Comparison of ENCODE assay signal across 21 cellular contexts in genomic region chr14:62053188-62053587, GRCh38.
A peak's percentile ranks its signal among the peaks of the same experiment; 100 is the strongest.
DNase-seq lines count a peak whose midpoint lies in the region; ATAC-seq and TF ChIP-seq lines count a peak whose summit lies in the region.
"Had no signal": no experiment of that assay in that cellular context is flagged by ENCODE, and none has a peak within 500 bp of the region (broad histone marks: within the 10 kb centered on the region; RNA-seq: fewer than 3 reads in every experiment).

No MANE protein-coding gene starts in this region.

- H3K27me3 Mint-ChIP-seq in chondrocyte (ENCODE audit: low read depth) = no peaks in the 10 kb centered on the region
- no peaks in the 10 kb centered on the region for H3K27me3 Mint-ChIP-seq in activated CD8-positive, alpha-beta T cell treated with anti-CD3 and anti-CD28 coated beads, Interleukin-2, amount 10 ng/mL, durations not matched to agents 7 days and 5 days (ENCODE audit: low read depth)
- H3K27me3 Mint-ChIP-seq: activated naive CD8-positive, alpha-beta T cell; B cell had no signal

- no peak for TF ChIP-seq CTCF in chondrocyte (IDR thresholded peaks at IDR 0.05)

- peak overlapping the region; percentile 62 for H3K27ac Mint-ChIP-seq in chondrocyte (ENCODE audit: unreplicated experiment)
- no peak overlapping the region for H3K27ac Mint-ChIP-seq in activated CD8-positive, alpha-beta T cell treated with anti-CD3 and anti-CD28 coated beads, Interleukin-2, amount 10 ng/mL, durations not matched to agents 7 days and 5 days
- H3K27ac Mint-ChIP-seq: activated naive CD8-positive, alpha-beta T cell; B cell; stimulated activated naive CD8-positive, alpha-beta T cell treated with anti-CD3 and anti-CD28 coated beads, Interleukin-15, Interleukin-2, amounts not matched to agents 100 ng/mL and 50 ng/mL, for 24 hours; T-helper 2 cell treated with Interferon-gamma antibody and Interleukin-4, amounts not matched to agents 5 μg/mL and 100 μg/mL, for 36 hours had no signal

- peaks cover 15% of the 10 kb centered on the region for H3K9me3 Mint-ChIP-seq in chondrocyte (ENCODE audit: low read depth)
- no peaks in the 10 kb centered on the region for H3K9me3 Mint-ChIP-seq in activated CD8-positive, alpha-beta T cell treated with anti-CD3 and anti-CD28 coated beads, Interleukin-2, amount 10 ng/mL, durations not matched to agents 7 days and 5 days (ENCODE audit: insufficient read depth)
- H3K9me3 Mint-ChIP-seq: stimulated activated naive CD8-positive, alpha-beta T cell treated with anti-CD3 and anti-CD28 coated beads, Interleukin-15, Interleukin-2, amounts not matched to agents 100 ng/mL and 50 ng/mL, for 24 hours; T-helper 2 cell treated with Interferon-gamma antibody and Interleukin-4, amounts not matched to agents 5 μg/mL and 100 μg/mL, for 36 hours had no signal

- H3K4me1 Mint-ChIP-seq in chondrocyte (ENCODE audit: low read depth) = peaks cover 21% of the 10 kb centered on the region
- H3K4me1 Mint-ChIP-seq in activated CD8-positive, alpha-beta T cell treated with anti-CD3 and anti-CD28 coated beads, Interleukin-2, amount 10 ng/mL, durations not matched to agents 7 days and 5 days (ENCODE audit: low read depth) = no peaks in the 10 kb centered on the region
- H3K4me1 Mint-ChIP-seq: B cell, neural crest cell had no signal

- ATAC-seq in GM18868 (IDR thresholded peaks at IDR 0.05; ENCODE audit: unreplicated experiment) = peak; percentile 99
- peak; percentile 78 for ATAC-seq in GM21515 (IDR thresholded peaks at IDR 0.05; ENCODE audit: unreplicated experiment)
- ATAC-seq in HG03060 (IDR thresholded peaks at IDR 0.05; ENCODE audit: low read depth, unreplicated experiment) = peak; percentile 79
- ATAC-seq in HG03457 (IDR thresholded peaks at IDR 0.05; ENCODE audit: unreplicated experiment) = no peak
- no peak for ATAC-seq in activated CD8-positive, alpha-beta T cell treated with anti-CD3 and anti-CD28 coated beads, Interleukin-2, amount 10 ng/mL, durations not matched to agents 7 days and 5 days
- ATAC-seq: activated T-cell treated with anti-CD3 and anti-CD28 coated beads, Interleukin-2, amount 50 U/mL, for 4 hours; body of pancreas; mucosa of descending colon had no signal

- DNase-seq in chondrocyte (ENCODE audit: low spot score) (no peak), kidney glomerular epithelial cell (lab: John Stamatoyannopoulos, UW) (no peak)
- DNase-seq in activated CD8-positive, alpha-beta T cell treated with anti-CD3 and anti-CD28 coated beads, Interleukin-2, amount 10 ng/mL, durations not matched to agents 7 days and 5 days = no peak
- DNase-seq: activated CD4-positive, CD25-positive, alpha-beta regulatory T cell; activated T-cell treated with anti-CD3 and anti-CD28 coated beads, Interleukin-2, amount 50 U/mL, for 4 hours; body of pancreas; Caco-2; left ventricle myocardium inferior; mucosa of descending colon; NCI-H1930; NCI-H345; transverse colon had no signal

- CTCF ChIA-PET in activated CD8-positive, alpha-beta T cell treated with anti-CD3 and anti-CD28 coated beads, Interleukin-2, amount 10 ng/mL, durations not matched to agents 7 days and 5 days (lab: Charles Lee) = no interaction called here

- H3K4me3 Mint-ChIP-seq in chondrocyte (ENCODE audit: unreplicated experiment) = no peak overlapping the region
- H3K4me3 Mint-ChIP-seq in activated CD8-positive, alpha-beta T cell treated with anti-CD3 and anti-CD28 coated beads, Interleukin-2, amount 10 ng/mL, durations not matched to agents 7 days and 5 days = no peak overlapping the region
- H3K4me3 Mint-ChIP-seq: activated naive CD8-positive, alpha-beta T cell; activated T-cell treated with anti-CD3 and anti-CD28 coated beads, Interleukin-2, amount 50 U/mL, for 4 hours; B cell; neural crest cell; stimulated activated naive CD8-positive, alpha-beta T cell treated with anti-CD3 and anti-CD28 coated beads, Interleukin-15, Interleukin-2, amounts not matched to agents 100 ng/mL and 50 ng/mL, for 24 hours; T-helper 2 cell treated with Interferon-gamma antibody and Interleukin-4, amounts not matched to agents 5 μg/mL and 100 μg/mL, for 36 hours had no signal

- H3K36me3 Mint-ChIP-seq in chondrocyte (ENCODE audit: low read depth) = peaks cover 5% of the 10 kb centered on the region
- H3K36me3 Mint-ChIP-seq in activated CD8-positive, alpha-beta T cell treated with anti-CD3 and anti-CD28 coated beads, Interleukin-2, amount 10 ng/mL, durations not matched to agents 7 days and 5 days (ENCODE audit: low read depth) = no peaks in the 10 kb centered on the region
- H3K36me3 Mint-ChIP-seq: activated naive CD8-positive, alpha-beta T cell had no signal

- POLR2A ChIA-PET in activated CD8-positive, alpha-beta T cell treated with anti-CD3 and anti-CD28 coated beads, Interleukin-2, amount 10 ng/mL, durations not matched to agents 7 days and 5 days (lab: Charles Lee) = no interaction called here

Comparison
In these comparisons a context has a peak if more than half of its experiments do, and no peak if none do; other contexts are left out.
1. ATAC-seq: peak in GM18868 (single experiment), GM21515 (single experiment) and HG03060 (single experiment); none in HG03457 (single experiment) and activated CD8-positive, alpha-beta T cell treated with anti-CD3 and anti-CD28 coated beads, Interleukin-2, amount 10 ng/mL, durations not matched to agents 7 days and 5 days (single experiment).